ENCODE assay signal across 18 cellular contexts in the genomic region with DNA sequence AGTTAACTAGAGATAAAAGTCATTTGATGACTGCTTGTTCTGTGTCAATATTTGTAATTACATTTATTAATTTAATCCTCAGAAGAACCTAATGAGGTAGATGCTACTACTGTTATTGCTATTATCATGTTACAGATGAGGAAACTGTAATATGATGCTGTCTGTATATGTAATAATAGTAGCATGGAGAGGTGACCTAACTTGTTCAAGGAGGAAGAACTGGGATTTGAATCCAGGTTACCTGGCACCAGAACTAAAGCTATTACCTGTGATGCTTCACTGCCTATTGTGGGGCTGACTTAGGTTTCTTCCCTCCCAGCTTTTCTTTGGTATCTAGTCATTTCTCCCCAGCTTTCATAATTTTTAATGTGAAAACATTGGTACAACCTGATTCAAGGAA. TPM values are rescaled to one million over a fixed set of nuclear protein-coding genes. Genes with fewer than 3 reads are reported as not detected.
DNase-seq lines count a peak whose midpoint lies in the region; ATAC-seq, FAIRE-seq and TF ChIP-seq lines count a peak whose summit lies in the region.
"Had no signal": no experiment of that assay in that cellular context is flagged by ENCODE, and none has a peak within 500 bp of the region (broad histone marks: within the 10 kb centered on the region; RNA-seq: fewer than 3 reads in every experiment).

No MANE protein-coding gene starts in this region.

- POLR2A ChIA-PET in HEK293 (lab: Yijun Ruan, JAX) = no interaction called here

- H3K4me1 ChIP-seq in HEK293 (ENCODE audit: control insufficient read depth, insufficient read depth, low read length) (peaks cover 14% of the 10 kb centered on the region), endodermal cell (ENCODE audit: control insufficient read depth, insufficient read depth, low read length) (peaks cover 4% of the 10 kb centered on the region)

- no peak overlapping the region for H3K4me3 ChIP-seq in HEK293 (ENCODE audit: low read depth, low read length)
- H3K4me3 ChIP-seq in endodermal cell (ENCODE audit: low read length) = no peak overlapping the region
- H3K4me3 ChIP-seq: BLaER1 had no signal

- CTCF ChIA-PET in HEK293 (lab: Yijun Ruan, JAX) = interaction anchor here (0.5 to 1.2 kb wide), 3 partner anchors 118 to 283 kb away, joined by 3 read pairs; no protein-coding TSS in a partner anchor

- H3K4me1 Mint-ChIP-seq in endodermal cell = peaks cover 34% of the 10 kb centered on the region

- H3K27ac ChIP-seq in HEK293 (ENCODE audit: extremely low read depth, low read depth, low read length) (no peak overlapping the region), endodermal cell (ENCODE audit: low read depth, low read length) (no peak overlapping the region)
- H3K27ac ChIP-seq: BLaER1 had no signal

- H3K9me3 Mint-ChIP-seq in endodermal cell = no peaks in the 10 kb centered on the region
- H3K9me3 Mint-ChIP-seq: CD8-positive, alpha-beta memory T cell; H9 had no signal

- no peaks in the 10 kb centered on the region for H3K36me3 Mint-ChIP-seq in endodermal cell (ENCODE audit: low read depth)
- H3K36me3 Mint-ChIP-seq: CD8-positive, alpha-beta memory T cell had no signal

- no peak overlapping the region for H3K4me3 Mint-ChIP-seq in endodermal cell
- H3K4me3 Mint-ChIP-seq: CD8-positive, alpha-beta memory T cell; H9 had no signal

- H3K27me3 Mint-ChIP-seq in endodermal cell (ENCODE audit: insufficient read depth) = no peaks in the 10 kb centered on the region
- H3K27me3 Mint-ChIP-seq: CD8-positive, alpha-beta memory T cell had no signal

- no peaks in the 10 kb centered on the region for H3K27me3 ChIP-seq in endodermal cell (ENCODE audit: control insufficient read depth, insufficient read depth, low read length, poor library complexity, severe bottlenecking)
- H3K27me3 ChIP-seq: BLaER1 had no signal

- H3K9me3 ChIP-seq in HEK293 (ENCODE audit: control insufficient read depth, insufficient read depth, low read depth, low read length) (no peaks in the 10 kb centered on the region), endodermal cell (ENCODE audit: control insufficient read depth, low read length) (no peaks in the 10 kb centered on the region)
- H3K9me3 ChIP-seq: BLaER1 had no signal

- no peak for ATAC-seq in HG03565 (IDR thresholded peaks at IDR 0.05; ENCODE audit: unreplicated experiment)
- no peak for ATAC-seq in GM19035 (IDR thresholded peaks at IDR 0.05; ENCODE audit: unreplicated experiment)
- ATAC-seq: HepG2 had no signal

- H3K36me3 ChIP-seq in HEK293 (ENCODE audit: control insufficient read depth in 2 of 2, insufficient read depth in 1 of 2, low read length in 2 of 2) (no peaks in the 10 kb centered on the region), endodermal cell (ENCODE audit: control insufficient read depth, insufficient read depth, low read length) (no peaks in the 10 kb centered on the region)

- DNase-seq in GM19239 (ENCODE audit: insufficient read length, low spot score) (no peak), NCI-H69 (lab: John Stamatoyannopoulos, UW) (peak; percentile 24), endodermal cell (no peak), inferior parietal cortex (ENCODE audit: extremely low spot score) (no peak)
- DNase-seq: CD8-positive, alpha-beta memory T cell; H9; Karpas-422; MV-4-11; NCI-H1417 treated with DMSO at 0.1 percent for 48 hours; NCI-H2227 treated with DMSO at 0.1 percent for 48 hours; NCI-H526 treated with DMSO at 0.1 percent for 48 hours; Right ventricle myocardium superior; T-helper 2 cell had no signal

- peak; percentile 82 for FAIRE-seq in GM19239 (lab: Jason Lieb, UNC)
- FAIRE-seq: HepG2 had no signal

- peak overlapping the region; percentile 26 for H3K27ac Mint-ChIP-seq in endodermal cell
- H3K27ac Mint-ChIP-seq: CD8-positive, alpha-beta memory T cell had no signal

- TF ChIP-seq CTCF in HEK293 (tag by site-specific recombination; IDR thresholded peaks at IDR 0.05) (no peak), endodermal cell (conservative IDR thresholded peaks at IDR 0.05) (no peak)

- no peak overlapping the region for H3K9ac ChIP-seq in endodermal cell (ENCODE audit: extremely low read depth, low read length, poor library complexity, severe bottlenecking)
- H3K9ac ChIP-seq: BLaER1 had no signal

TF ChIP-seq in HEK293, 187 proteins besides CTCF, POLR2A, EP300 and RAD21:
- peak; percentile 66; the same call in 1 of the 2 replicates for TF ChIP-seq ZBTB20 (tag by site-specific recombination; IDR thresholded peaks at IDR 0.05)
- TF ChIP-seq ZNF391 (tag by site-specific recombination; IDR thresholded peaks at IDR 0.05; ENCODE audit: borderline replicate concordance, low read depth) = no peak
- no peak for TF ChIP-seq ZNF76 (tag by site-specific recombination; IDR thresholded peaks at IDR 0.05; ENCODE audit: borderline replicate concordance, low read depth)
- TF ChIP-seq, protein P1, sequence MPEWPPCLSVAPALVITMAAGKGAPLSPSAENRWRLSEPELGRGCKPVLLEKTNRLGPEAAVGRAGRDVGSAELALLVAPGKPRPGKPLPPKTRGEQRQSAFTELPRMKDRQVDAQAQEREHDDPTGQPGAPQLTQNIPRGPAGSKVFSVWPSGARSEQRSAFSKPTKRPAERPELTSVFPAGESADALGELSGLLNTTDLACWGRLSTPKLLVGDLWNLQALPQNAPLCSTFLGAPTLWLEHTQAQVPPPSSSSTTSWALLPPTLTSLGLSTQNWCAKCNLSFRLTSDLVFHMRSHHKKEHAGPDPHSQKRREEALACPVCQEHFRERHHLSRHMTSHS (tag by site-specific recombination; IDR thresholded peaks at IDR 0.05) = no peak
- no peak for TF ChIP-seq KLF7 (tag by site-specific recombination; IDR thresholded peaks at IDR 0.05; ENCODE audit: borderline replicate concordance)
- no peak for TF ChIP-seq ZBTB21 (tag by site-specific recombination; IDR thresholded peaks at IDR 0.05)
- TF ChIP-seq OVOL3 (tag by site-specific recombination; IDR thresholded peaks at IDR 0.05) = no peak

RNA-seq across cellular contexts. Expression of a gene that starts 43.6 kb away (rescaled TPM):
- total RNA-seq in endodermal cell = 10 to 100 TPM; 63.4 to 78.2 TPM
- 39.0 TPM for polyA plus RNA-seq in endodermal cell (2013, experiment 1 of 2)
- polyA plus RNA-seq in endodermal cell (2013, experiment 2 of 2) = 38.9 TPM
